ENCODE assay signal across 9 cellular contexts in the genomic region with DNA sequence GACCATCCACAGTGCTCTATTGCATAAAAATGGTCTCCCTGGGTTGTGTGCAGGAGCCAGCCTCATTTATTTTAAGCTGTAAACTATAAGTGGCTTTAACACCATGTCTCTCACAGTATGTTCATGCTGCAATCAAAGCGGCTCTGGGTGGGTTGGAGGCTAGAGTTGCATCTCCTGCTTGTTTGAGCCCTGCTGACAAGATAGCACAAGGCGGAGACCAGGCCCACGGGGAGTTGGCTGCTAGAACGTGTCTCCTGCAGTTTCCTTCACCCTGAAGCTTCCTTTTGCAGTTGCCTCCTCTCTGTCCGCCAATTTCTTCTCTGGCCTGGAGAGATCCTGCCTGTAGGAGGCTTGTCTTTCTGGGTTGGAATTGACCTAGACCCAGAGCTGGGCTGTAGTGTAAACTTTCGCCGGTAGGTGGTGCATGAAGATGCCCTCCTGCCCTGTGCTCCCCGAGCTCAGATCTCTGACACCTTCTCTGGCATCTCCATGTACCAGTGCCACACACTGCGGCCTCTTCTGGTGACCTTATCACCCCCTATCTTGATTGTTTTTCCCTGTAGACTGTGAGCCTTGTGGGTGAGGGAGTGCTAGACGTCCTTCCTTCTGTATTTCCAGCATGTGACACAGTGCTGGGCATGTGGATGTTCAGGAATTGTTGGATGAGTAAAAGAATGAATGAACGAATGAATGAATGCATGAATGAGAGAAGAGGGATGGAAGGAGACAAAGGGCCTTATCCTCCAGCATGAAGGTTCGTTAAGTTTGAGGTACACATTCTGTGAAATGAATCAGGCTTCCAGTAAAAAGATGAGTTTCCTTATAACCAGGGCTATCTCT. TPM values are rescaled to one million over a fixed set of nuclear protein-coding genes. Genes with fewer than 3 reads are reported as not detected.
DNase-seq lines count a peak whose midpoint lies in the region; ATAC-seq and TF ChIP-seq lines count a peak whose summit lies in the region.
"Had no signal": no experiment of that assay in that cellular context is flagged by ENCODE, and none has a peak within 500 bp of the region (broad histone marks: within the 10 kb centered on the region; RNA-seq: fewer than 3 reads in every experiment).

No MANE protein-coding gene starts in this region.

- no peak overlapping the region for H3K4me3 Mint-ChIP-seq in activated naive CD8-positive, alpha-beta T cell

- peak; percentile 29 for DNase-seq in DMS79 (lab: John Stamatoyannopoulos, UW)
- DNase-seq in HuH-7.5 (ENCODE audit: low spot score), result peak; percentile 80
- peak; percentile 64 to 71 for DNase-seq in heart right ventricle
- DNase-seq in retina, result peak; percentile 79
- no peak for DNase-seq in COR-L47 (lab: John Stamatoyannopoulos, UW)

- no peaks in the 10 kb centered on the region for H3K36me3 ChIP-seq in heart right ventricle

- H3K4me1 Mint-ChIP-seq in activated naive CD8-positive, alpha-beta T cell (ENCODE audit: low read depth), result peaks cover 3% of the 10 kb centered on the region

- no peaks in the 10 kb centered on the region for H3K27me3 Mint-ChIP-seq in activated naive CD8-positive, alpha-beta T cell

- intact Hi-C loops in heart right ventricle (cut with DNase I), result loop anchor here (1.0 to 5.0 kb wide), 8 partner anchors 41 to 146 kb away; a partner anchor contains a TSS

- no peak overlapping the region for H3K27ac ChIP-seq in heart right ventricle

- H3K27me3 ChIP-seq in heart right ventricle, result no peaks in the 10 kb centered on the region

- peak; percentile 75 to 90 (median 86) for TF ChIP-seq CTCF in heart right ventricle (IDR thresholded peaks at IDR 0.05)

- peaks cover 0 to 5% (median 0%) of the 10 kb centered on the region in 11 donors for H3K9me3 ChIP-seq in heart right ventricle

- 28% methylated on average over 12 of the region's 12 CpGs for WGBS in heart right ventricle, 2 donors

- H3K36me3 Mint-ChIP-seq in activated naive CD8-positive, alpha-beta T cell, result no peaks in the 10 kb centered on the region

- H3K4me3 ChIP-seq in heart right ventricle, result no peak overlapping the region

- ATAC-seq in GM21447 (IDR thresholded peaks at IDR 0.05; ENCODE audit: unreplicated experiment) (peak; percentile 84), SK-N-SH treated with all-trans-retinoic acid at 6 μM for 48 hours (peak; percentile 99), heart right ventricle (peak; percentile 79 to 89 (median 86))

- no peaks in the 10 kb centered on the region for H3K9me3 Mint-ChIP-seq in activated naive CD8-positive, alpha-beta T cell (ENCODE audit: low read depth)

- peaks cover 0 to 19% (median 2%) of the 10 kb centered on the region in 9 donors for H3K4me1 ChIP-seq in heart right ventricle

- peak overlapping the region; percentile 24 for H3K27ac Mint-ChIP-seq in activated naive CD8-positive, alpha-beta T cell

TF ChIP-seq in SK-N-SH treated with all-trans-retinoic acid at 6 μM for 48 hours, 23 proteins besides CTCF, POLR2A, EP300 and RAD21:
- no peak for TF ChIP-seq ESRRG (CRISPR knock-in tag; IDR thresholded peaks at IDR 0.05)
- TF ChIP-seq, protein P1, sequence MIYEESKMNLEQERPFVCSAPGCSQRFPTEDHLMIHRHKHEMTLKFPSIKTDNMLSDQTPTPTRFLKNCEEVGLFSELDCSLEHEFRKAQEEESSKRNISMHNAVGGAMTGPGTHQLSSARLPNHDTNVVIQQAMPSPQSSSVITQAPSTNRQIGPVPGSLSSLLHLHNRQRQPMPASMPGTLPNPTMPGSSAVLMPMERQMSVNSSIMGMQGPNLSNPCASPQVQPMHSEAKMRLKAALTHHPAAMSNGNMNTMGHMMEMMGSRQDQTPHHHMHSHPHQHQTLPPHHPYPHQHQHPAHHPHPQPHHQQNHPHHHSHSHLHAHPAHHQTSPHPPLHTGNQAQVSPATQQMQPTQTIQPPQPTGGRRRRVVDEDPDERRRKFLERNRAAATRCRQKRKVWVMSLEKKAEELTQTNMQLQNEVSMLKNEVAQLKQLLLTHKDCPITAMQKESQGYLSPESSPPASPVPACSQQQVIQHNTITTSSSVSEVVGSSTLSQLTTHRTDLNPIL (CRISPR knock-in tag; IDR thresholded peaks at IDR 0.05; ENCODE audit: low read depth), result no peak

RNA-seq across cellular contexts. Expression of a gene that starts 10.4 kb away (rescaled TPM):
- under 1 TPM in 9 of 10 donors, not detected in 1; 0.07 to 0.37 (median 0.15) TPM for total RNA-seq in heart right ventricle
- polyA plus RNA-seq in heart right ventricle, result under 1 TPM; 0.22 to 0.29 TPM

RNA-seq across cellular contexts. Expression of a gene that starts 39.4 kb away (rescaled TPM):
- 1 to 10 TPM in 3 of 10 donors, under 1 TPM in 6, not detected in 1; 0.40 to 1.6 (median 0.75) TPM for total RNA-seq in heart right ventricle
- 1 to 10 TPM in 1 of 2 donors, not detected in 1; 1.3 TPM for polyA plus RNA-seq in heart right ventricle
- total RNA-seq: glomerular endothelial cell had no signal

RNA-seq across cellular contexts. Expression of a gene that starts 44.5 kb away (rescaled TPM):
- 100 to 1,000 TPM; 190 to 269 (median 240) TPM for total RNA-seq in heart right ventricle
- 100 to 1,000 TPM in 1 of 2 donors, 10 to 100 TPM in 1; 94.1 to 160 TPM for polyA plus RNA-seq in heart right ventricle

RNA-seq across cellular contexts. Expression of a gene that starts 44.6 kb away (rescaled TPM):
- 10 to 100 TPM in 9 of 10 donors, 1 to 10 TPM in 1; 7.7 to 23.9 (median 16.2) TPM for total RNA-seq in heart right ventricle
- polyA plus RNA-seq in heart right ventricle, result 10 to 100 TPM; 28.8 to 47.4 TPM
